In genomic region chr10:121822180-121822579, GRCh38 we compare ENCODE assay signal across 25 cellular contexts.
"Had no signal": no experiment of that assay in that cellular context is flagged by ENCODE, and none has a peak within 500 bp of the region (broad histone marks: within the 10 kb centered on the region; RNA-seq: fewer than 3 reads in every experiment).

No MANE protein-coding gene starts in this region.

- H3K27ac ChIP-seq: foreskin keratinocyte, hepatocyte, left lung, neural progenitor cell, stomach, suprapubic skin, tibial nerve had no signal

- H3K9me3 ChIP-seq: left lung, stomach, suprapubic skin, tibial nerve had no signal

- H3K4me1 ChIP-seq: foreskin keratinocyte, left lung, neural progenitor cell, stomach, suprapubic skin had no signal

- H3K4me3 ChIP-seq: hepatocyte, left lung, neural progenitor cell, stomach, suprapubic skin, tibial nerve had no signal

- DNase-seq: activated CD4-positive, alpha-beta T cell treated with anti-CD3 and anti-CD28 coated beads for 4 hours; activated CD4-positive, alpha-beta T cell treated with anti-CD3 and anti-CD28 coated beads, Interleukin-2, amount 50 U/mL, for 48 hours; activated CD4-positive, CD25-positive, alpha-beta regulatory T cell; activated CD8-positive, alpha-beta memory T cell treated with anti-CD3 and anti-CD28 coated beads, Interleukin-2, amount 50 U/mL, for 48 hours; activated naive CD4-positive, alpha-beta T cell treated with Interleukin-2 at 50 U/mL for 16 hours; activated naive CD8-positive, alpha-beta T cell treated with anti-CD3 and anti-CD28 coated beads for 36 hours; activated T-cell treated with anti-CD3 and anti-CD28 coated beads, Interleukin-2, amount 50 U/mL, for 4 hours; central memory CD4-positive, alpha-beta T cell; dermis blood vessel endothelial cell; effector memory CD4-positive, alpha-beta T cell; foreskin keratinocyte; immature natural killer cell; kidney glomerular epithelial cell; left lung; naive thymus-derived CD8-positive, alpha-beta T cell; posterior cingulate gyrus; small intestine; stimulated activated CD4-positive, alpha-beta T cell treated with anti-CD3 and anti-CD28 coated beads, Interleukin-2, amount 100 ng/mL, for 24 hours; stomach had no signal

- ATAC-seq: activated T-cell treated with anti-CD3 and anti-CD28 coated beads, Interleukin-2, amount 50 U/mL, for 4 hours; foreskin keratinocyte; left lung; naive thymus-derived CD8-positive, alpha-beta T cell; sciatic nerve; stimulated activated effector memory CD8-positive, alpha-beta T cell treated with anti-CD3 and anti-CD28 coated beads, Interleukin-12 subunit alpha, Interleukin-12 subunit beta, amount 100 ng/mL, for 72 hours had no signal

- H3K27me3 ChIP-seq: foreskin keratinocyte, hepatocyte, left lung, neural progenitor cell, stomach, suprapubic skin, tibial nerve had no signal
